ENCODE assay signal across 11 cellular contexts in the genomic region with DNA sequence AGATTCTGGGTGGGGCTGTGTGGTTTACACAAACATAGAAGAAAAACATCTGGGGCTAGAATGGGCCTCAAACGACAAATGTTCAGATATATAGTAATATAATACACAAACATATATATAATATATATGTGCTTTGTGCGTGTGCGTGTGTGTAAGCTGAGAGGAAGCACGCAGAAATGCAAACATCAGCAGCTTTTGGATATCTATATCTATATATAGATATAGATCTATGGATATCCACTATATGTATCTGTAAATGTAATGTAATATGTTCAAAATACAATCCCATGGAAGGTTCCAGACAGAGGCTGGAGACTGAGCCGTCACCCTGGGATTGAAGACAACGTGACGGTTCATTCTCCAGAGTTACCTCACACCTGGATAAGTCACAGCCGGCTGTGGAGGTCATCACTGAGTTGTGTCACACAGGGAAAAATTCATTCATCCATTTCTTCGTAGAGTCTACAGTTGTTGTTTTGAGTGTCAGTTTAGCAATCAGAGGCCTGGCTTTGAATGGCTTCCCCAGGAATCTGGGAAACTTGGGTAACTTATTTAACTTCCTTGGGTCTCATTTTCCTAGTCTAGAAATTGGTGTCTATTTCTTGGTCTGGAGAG.
DNase-seq lines count a peak whose midpoint lies in the region; ATAC-seq, FAIRE-seq and TF ChIP-seq lines count a peak whose summit lies in the region.
"Had no signal": no experiment of that assay in that cellular context is flagged by ENCODE, and none has a peak within 500 bp of the region (broad histone marks: within the 10 kb centered on the region; RNA-seq: fewer than 3 reads in every experiment).

No MANE protein-coding gene starts in this region.

- H3K4me3 ChIP-seq in OCI-LY1 (ENCODE audit: low read depth, low read length, poor library complexity, severe bottlenecking), result no peak overlapping the region
- no peak overlapping the region for H3K4me3 ChIP-seq in bronchial epithelial cell (ENCODE audit: low read depth, low read length)
- H3K4me3 ChIP-seq in lung, result no peak overlapping the region
- no peak overlapping the region for H3K4me3 ChIP-seq in suprapubic skin

- no peaks in the 10 kb centered on the region for H3K9me2 ChIP-seq in OCI-LY1 (ENCODE audit: low read depth, low read length)

- no peaks in the 10 kb centered on the region for H4K20me1 ChIP-seq in OCI-LY1 (ENCODE audit: insufficient read depth, low read length)

- no peak for TF ChIP-seq EP300 in suprapubic skin (IDR thresholded peaks at IDR 0.05)

- ATAC-seq in lung (ENCODE audit: insufficient read depth, low FRiP score), result no peak
- ATAC-seq in GM21447 (IDR thresholded peaks at IDR 0.05; ENCODE audit: unreplicated experiment), result no peak

- TF ChIP-seq POLR2A in suprapubic skin (IDR thresholded peaks at IDR 0.05), result no peak

- no peak overlapping the region for H3K4me2 ChIP-seq in OCI-LY1 (ENCODE audit: low read length)

- H3K9me3 ChIP-seq in OCI-LY1 (ENCODE audit: low read length) (no peaks in the 10 kb centered on the region), lung (ENCODE audit: control insufficient read depth in 2 of 2, insufficient read depth in 1 of 2, low read length in 1 of 2) (no peaks in the 10 kb centered on the region), suprapubic skin (no peaks in the 10 kb centered on the region)

- FAIRE-seq in bronchial epithelial cell (lab: Jason Lieb, UNC), result no peak

- peaks cover 80% of the 10 kb centered on the region for H3K4me1 ChIP-seq in OCI-LY1 (ENCODE audit: insufficient read depth, low read length, severe bottlenecking)
- H3K4me1 ChIP-seq in lung (ENCODE audit: control insufficient read depth in 2 of 2, insufficient read depth in 2 of 2, low read length in 2 of 2), result peaks cover 2 to 5% of the 10 kb centered on the region in 2 donors
- peaks cover 32% of the 10 kb centered on the region for H3K4me1 ChIP-seq in suprapubic skin

- no peak for TF ChIP-seq CTCF in OCI-LY1 (IDR thresholded peaks at IDR 0.05; ENCODE audit: low read length)
- no peak for TF ChIP-seq CTCF in bronchial epithelial cell (IDR thresholded peaks at IDR 0.05; ENCODE audit: insufficient read depth, low read length, severe bottlenecking)
- TF ChIP-seq CTCF in lung (IDR thresholded peaks at IDR 0.05; ENCODE audit: control extremely low read depth, extremely low read depth), result no peak
- no peak for TF ChIP-seq CTCF in suprapubic skin (IDR thresholded peaks at IDR 0.05)

- H3K36me3 ChIP-seq in OCI-LY1 (ENCODE audit: insufficient read depth, low read length) (no peaks in the 10 kb centered on the region), bronchial epithelial cell (ENCODE audit: control insufficient read depth, insufficient read depth, low read length) (no peaks in the 10 kb centered on the region), lung (ENCODE audit: control insufficient read depth in 2 of 2, insufficient read depth in 2 of 2, low read length in 2 of 2) (no peaks in the 10 kb centered on the region), suprapubic skin (no peaks in the 10 kb centered on the region)

- no peaks in the 10 kb centered on the region for H3F3A ChIP-seq in OCI-LY1 (ENCODE audit: insufficient read depth, low read length)

- H3K27me3 ChIP-seq in OCI-LY1 (ENCODE audit: insufficient read depth, low read length) (no peaks in the 10 kb centered on the region), bronchial epithelial cell (ENCODE audit: control insufficient read depth, insufficient read depth, low read length) (no peaks in the 10 kb centered on the region), lung (ENCODE audit: control insufficient read depth, insufficient read depth) (no peaks in the 10 kb centered on the region), suprapubic skin (no peaks in the 10 kb centered on the region)

- no peaks in the 10 kb centered on the region for H3K79me2 ChIP-seq in OCI-LY1 (ENCODE audit: insufficient read depth, low read length)

- 86 to 89% methylated on average over 9 of the region's 9 CpGs for WGBS in lung, 2 donors
- WGBS in suprapubic skin, result 70% methylated on average over 9 of the region's 9 CpGs

- H3K9ac ChIP-seq in OCI-LY1 (ENCODE audit: low read length), result no peak overlapping the region

- DNase-seq in bronchial epithelial cell (ENCODE audit: low read depth) (peak; percentile 61), lung (ENCODE audit: low spot score) (no peak), suprapubic skin (ENCODE audit: low spot score in 2 of 2) (no peak), NCI-H1417 (lab: John Stamatoyannopoulos, UW) (no peak), NOMO-1 treated with dmso at 0.1 percent for 144 hours (lab: John Stamatoyannopoulos, UW; ENCODE audit: unreplicated experiment) (no peak)
- no peak for DNase-seq in activated CD4-positive, CD25-positive, alpha-beta regulatory T cell (lab: John Stamatoyannopoulos, UW)
- DNase-seq: CD4-positive, alpha-beta memory T cell; NCI-H510A; SIG-M5 had no signal

- H2AFZ ChIP-seq in OCI-LY1 (ENCODE audit: low read length), result no peak overlapping the region

- H3K27ac ChIP-seq in OCI-LY1 (ENCODE audit: low read depth, low read length, poor library complexity, severe bottlenecking), result peak overlapping the region; percentile 63
- H3K27ac ChIP-seq in lung (ENCODE audit: low read depth in 1 of 2, low read length in 1 of 2), result peak overlapping the region; percentile 76 to 78
- peak overlapping the region; percentile 64 for H3K27ac ChIP-seq in suprapubic skin
